ENCODE assay signal across 18 cellular contexts in the genomic region with DNA sequence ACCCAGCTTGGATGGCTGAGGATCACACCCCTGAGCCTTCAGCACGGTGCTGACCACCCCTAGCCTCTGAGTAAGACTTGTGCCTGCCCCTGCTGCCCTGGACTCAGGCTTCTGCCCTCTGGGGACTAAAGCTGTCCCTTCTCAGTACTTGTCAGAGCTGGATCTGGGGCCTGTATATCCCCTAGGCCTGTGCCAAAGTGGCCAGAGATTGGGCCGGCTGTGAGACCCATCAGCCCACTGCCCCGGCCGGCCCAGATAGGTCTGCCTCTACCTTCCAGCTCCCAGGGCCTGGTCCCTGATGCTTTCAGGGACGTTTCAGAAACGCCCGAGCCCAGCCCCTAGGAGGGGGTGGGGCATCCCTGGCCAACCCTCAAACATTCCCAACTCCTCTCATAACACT.
DNase-seq lines count a peak whose midpoint lies in the region; ATAC-seq and TF ChIP-seq lines count a peak whose summit lies in the region.
"Had no signal": no experiment of that assay in that cellular context is flagged by ENCODE, and none has a peak within 500 bp of the region (broad histone marks: within the 10 kb centered on the region; RNA-seq: fewer than 3 reads in every experiment).

No MANE protein-coding gene starts in this region.

- H3K4me1 ChIP-seq in IMR-90 (ENCODE audit: control insufficient read depth, insufficient read depth, low read length) (no peaks in the 10 kb centered on the region), thyroid gland (peaks cover 0 to 6% of the 10 kb centered on the region in 2 donors)
- H3K4me1 ChIP-seq: A549 had no signal

- H2BK20ac ChIP-seq in IMR-90 (ENCODE audit: low read depth, low read length): no peak overlapping the region

- H3K36me3 Mint-ChIP-seq in glutamatergic neuron (ENCODE audit: unreplicated experiment) (peaks cover 7% of the 10 kb centered on the region), neural crest cell (ENCODE audit: low read depth) (peaks cover 4% of the 10 kb centered on the region)

- no peak overlapping the region for H2BK5ac ChIP-seq in IMR-90 (ENCODE audit: low read depth, low read length, poor library complexity, severe bottlenecking)

- H2AK5ac ChIP-seq in IMR-90 (ENCODE audit: low read depth, low read length): no peak overlapping the region

- H3K4me3 ChIP-seq in IMR-90 (ENCODE audit: insufficient read depth, low read depth, low read length): no peak overlapping the region
- H3K4me3 ChIP-seq in thyroid gland (replicated peaks in 1 of 3): no peak overlapping the region
- H3K4me3 ChIP-seq: A549; BLaER1 treated with 17β-estradiol and CSF1 and Interleukin-3, amounts not matched to agents 10 nM and 100 nM had no signal

- H3K4me3 Mint-ChIP-seq in glutamatergic neuron (ENCODE audit: unreplicated experiment) (no peak overlapping the region), neural crest cell (no peak overlapping the region)
- H3K4me3 Mint-ChIP-seq: B cell; CD4-positive, alpha-beta T cell; CD8-positive, alpha-beta T cell had no signal

- H3K79me1 ChIP-seq in IMR-90 (ENCODE audit: low read depth in 1 of 2, low read length in 2 of 2): no peaks in the 10 kb centered on the region

- no peak overlapping the region for H2BK15ac ChIP-seq in IMR-90 (ENCODE audit: low read depth, low read length)

- TF ChIP-seq RAD21 in IMR-90 (IDR thresholded peaks at IDR 0.05; ENCODE audit: low read length): no peak

- peak overlapping the region; percentile 90 for H3K27ac Mint-ChIP-seq in glutamatergic neuron (ENCODE audit: unreplicated experiment)
- H3K27ac Mint-ChIP-seq in neural crest cell (ENCODE audit: unreplicated experiment): peak overlapping the region; percentile 60
- H3K27ac Mint-ChIP-seq: B cell; CD4-positive, alpha-beta T cell; CD8-positive, alpha-beta T cell had no signal

- no peaks in the 10 kb centered on the region for H4K20me1 ChIP-seq in IMR-90 (ENCODE audit: insufficient read depth, low read length)
- H4K20me1 ChIP-seq: BLaER1 treated with 17β-estradiol and CSF1 and Interleukin-3, amounts not matched to agents 10 nM and 100 nM had no signal

- H3K27me3 ChIP-seq in IMR-90 (ENCODE audit: control insufficient read depth, insufficient read depth, low read length) (peaks cover 4% of the 10 kb centered on the region; the same call in 1 of the 2 replicates), thyroid gland (no peaks in the 10 kb centered on the region)
- H3K27me3 ChIP-seq: BLaER1 treated with 17β-estradiol and CSF1 and Interleukin-3, amounts not matched to agents 10 nM and 100 nM had no signal

- H3K27me3 Mint-ChIP-seq in glutamatergic neuron (ENCODE audit: unreplicated experiment): peaks cover 6% of the 10 kb centered on the region
- peaks cover 11% of the 10 kb centered on the region for H3K27me3 Mint-ChIP-seq in neural crest cell (ENCODE audit: low read depth)
- H3K27me3 Mint-ChIP-seq: B cell; CD4-positive, alpha-beta T cell had no signal

- BruUV-seq in IMR-90 (replicated peaks; lab: Mats Ljungman, UMichigan): no TSS peak

- CTCF ChIA-PET in IMR-90 (lab: Yijun Ruan, JAX): no interaction called here

- intact Hi-C loops in IMR-90 (cut with micrococcal nuclease) (no loop called here), thyroid gland (cut with DNase I) (no loop called here)

- no peaks in the 10 kb centered on the region for H3K9me1 ChIP-seq in IMR-90 (ENCODE audit: insufficient read depth, low read length)

- H4K5ac ChIP-seq in IMR-90 (ENCODE audit: low read depth, low read length): no peak overlapping the region

- TF ChIP-seq POLR2A in IMR-90 (IDR thresholded peaks at IDR 0.05; ENCODE audit: low read depth, low read length): no peak
- no peak for TF ChIP-seq POLR2A in thyroid gland (IDR thresholded peaks at IDR 0.05)

- no peak overlapping the region for H3K27ac ChIP-seq in IMR-90 (ENCODE audit: insufficient read depth, low read length)
- H3K27ac ChIP-seq in thyroid gland: no peak overlapping the region
- H3K27ac ChIP-seq: 22Rv1; A549; BLaER1 treated with 17β-estradiol and CSF1 and Interleukin-3, amounts not matched to agents 10 nM and 100 nM; C4-2B had no signal

- dilution Hi-C loops in IMR-90 (cut with HindIII; ENCODE audit: low sequenced_read_pairs, unreplicated experiment): no loop called here

- H3K56ac ChIP-seq in IMR-90 (ENCODE audit: extremely low read depth, insufficient read depth, low read length): no peak overlapping the region

- POLR2A ChIA-PET in IMR-90 (lab: Charles Lee; ENCODE audit: unreplicated experiment): no interaction called here

- H2BK120ac ChIP-seq in IMR-90 (ENCODE audit: low read depth, low read length): no peak overlapping the region

- no peak overlapping the region for H3K4me2 ChIP-seq in IMR-90 (ENCODE audit: low read depth, low read length)
- H3K4me2 ChIP-seq: A549; BLaER1 treated with 17β-estradiol and CSF1 and Interleukin-3, amounts not matched to agents 10 nM and 100 nM had no signal

- H2AFZ ChIP-seq in IMR-90 (replicated peaks; ENCODE audit: low read length, poor library complexity): no peak overlapping the region

- no peak for ATAC-seq in IMR-90 (ENCODE audit: low read depth)
- ATAC-seq in SK-N-SH treated with all-trans-retinoic acid at 6 μM for 48 hours: no peak
- ATAC-seq in GM21786 (IDR thresholded peaks at IDR 0.05; ENCODE audit: unreplicated experiment): no peak
- ATAC-seq: A549; CD8-positive, alpha-beta T cell had no signal

- H3K14ac ChIP-seq in IMR-90 (replicated peaks; ENCODE audit: low read depth, low read length): no peak overlapping the region

- H4K8ac ChIP-seq in IMR-90 (ENCODE audit: low read depth in 2 of 2, low read length in 2 of 2): no peak overlapping the region

- H3K9ac ChIP-seq in IMR-90 (ENCODE audit: low read depth, low read length): no peak overlapping the region
- H3K9ac ChIP-seq: BLaER1 treated with 17β-estradiol and CSF1 and Interleukin-3, amounts not matched to agents 10 nM and 100 nM had no signal

- DNase-seq in IMR-90 (no peak), glutamatergic neuron (no peak), neural crest cell (ENCODE audit: low read depth, low spot score) (no peak), thyroid gland (no peak)
- DNase-seq: AML-193; Caco-2; Calu3; CD4-positive, alpha-beta T cell; CD8-positive, alpha-beta T cell; DMS79 treated with DMSO at 0.1 percent for 48 hours; GF-D8 had no signal

- no peak overlapping the region for H4K91ac ChIP-seq in IMR-90 (ENCODE audit: insufficient read depth, low read depth, low read length)

- H3K23ac ChIP-seq in IMR-90 (ENCODE audit: low read depth, low read length): no peak overlapping the region

- in situ Hi-C loops in IMR-90 (cut with MboI; ENCODE audit: low sequenced_read_pairs): no loop called here

- H3K9me3 ChIP-seq in IMR-90 (ENCODE audit: control insufficient read depth, insufficient read depth, low read length): no peaks in the 10 kb centered on the region
- H3K9me3 ChIP-seq in thyroid gland: no peaks in the 10 kb centered on the region
- H3K9me3 ChIP-seq: A549, Caco-2 had no signal

- H3K4me1 Mint-ChIP-seq in glutamatergic neuron (ENCODE audit: low read depth, unreplicated experiment): peaks cover 21% of the 10 kb centered on the region
- H3K4me1 Mint-ChIP-seq in neural crest cell: peaks cover 5% of the 10 kb centered on the region

- peak overlapping the region; percentile 55 for H2AK9ac ChIP-seq in IMR-90 (replicated peaks; ENCODE audit: low read depth, low read length, poor library complexity)

- H3K9me3 Mint-ChIP-seq in glutamatergic neuron (ENCODE audit: unreplicated experiment) (peaks cover 17% of the 10 kb centered on the region), neural crest cell (no peaks in the 10 kb centered on the region)
- H3K9me3 Mint-ChIP-seq: CD4-positive, alpha-beta T cell; CD8-positive, alpha-beta T cell had no signal

- whole genome bisulfite sequencing in IMR-90 (ENCODE audit: extremely low coverage in 2 of 2, insufficient read length in 1 of 2), 2 experiments: 60% methylated on average over 1 of the region's 7 CpGs; no CpG with 5 or more reads in 1 of the 2 experiments
- 67 to 83% methylated on average over 7 of the region's 7 CpGs for WGBS in thyroid gland, 2 donors

- H3K18ac ChIP-seq in IMR-90 (ENCODE audit: low read depth, low read length): no peak overlapping the region

- no peak overlapping the region for H3K4ac ChIP-seq in IMR-90 (ENCODE audit: low read depth, low read length)

- TF ChIP-seq CTCF in IMR-90 (conservative IDR thresholded peaks at IDR 0.05; ENCODE audit: low read depth, low read length) (no peak), glutamatergic neuron (IDR thresholded peaks at IDR 0.05; ENCODE audit: partially characterized antibody, unreplicated experiment) (no peak), neural crest cell (conservative IDR thresholded peaks at IDR 0.05) (no peak), thyroid gland (IDR thresholded peaks at IDR 0.05) (no peak)

- H3K36me3 ChIP-seq in IMR-90 (ENCODE audit: control insufficient read depth, insufficient read depth, low read length) (no peaks in the 10 kb centered on the region), thyroid gland (no peaks in the 10 kb centered on the region)

TF ChIP-seq in IMR-90, 13 proteins besides CTCF, POLR2A, EP300 and RAD21:
- TF ChIP-seq MAFK (IDR thresholded peaks at IDR 0.05; ENCODE audit: low read depth, low read length): no peak
- TF ChIP-seq, protein P1, sequence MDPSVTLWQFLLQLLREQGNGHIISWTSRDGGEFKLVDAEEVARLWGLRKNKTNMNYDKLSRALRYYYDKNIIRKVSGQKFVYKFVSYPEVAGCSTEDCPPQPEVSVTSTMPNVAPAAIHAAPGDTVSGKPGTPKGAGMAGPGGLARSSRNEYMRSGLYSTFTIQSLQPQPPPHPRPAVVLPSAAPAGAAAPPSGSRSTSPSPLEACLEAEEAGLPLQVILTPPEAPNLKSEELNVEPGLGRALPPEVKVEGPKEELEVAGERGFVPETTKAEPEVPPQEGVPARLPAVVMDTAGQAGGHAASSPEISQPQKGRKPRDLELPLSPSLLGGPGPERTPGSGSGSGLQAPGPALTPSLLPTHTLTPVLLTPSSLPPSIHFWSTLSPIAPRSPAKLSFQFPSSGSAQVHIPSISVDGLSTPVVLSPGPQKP (IDR thresholded peaks at IDR 0.05; ENCODE audit: borderline replicate concordance, low read depth, low read length): no peak

TF ChIP-seq in SK-N-SH treated with all-trans-retinoic acid at 6 μM for 48 hours, 23 proteins besides CTCF, POLR2A, EP300 and RAD21 (continues in another document):
- TF ChIP-seq, protein P2, sequence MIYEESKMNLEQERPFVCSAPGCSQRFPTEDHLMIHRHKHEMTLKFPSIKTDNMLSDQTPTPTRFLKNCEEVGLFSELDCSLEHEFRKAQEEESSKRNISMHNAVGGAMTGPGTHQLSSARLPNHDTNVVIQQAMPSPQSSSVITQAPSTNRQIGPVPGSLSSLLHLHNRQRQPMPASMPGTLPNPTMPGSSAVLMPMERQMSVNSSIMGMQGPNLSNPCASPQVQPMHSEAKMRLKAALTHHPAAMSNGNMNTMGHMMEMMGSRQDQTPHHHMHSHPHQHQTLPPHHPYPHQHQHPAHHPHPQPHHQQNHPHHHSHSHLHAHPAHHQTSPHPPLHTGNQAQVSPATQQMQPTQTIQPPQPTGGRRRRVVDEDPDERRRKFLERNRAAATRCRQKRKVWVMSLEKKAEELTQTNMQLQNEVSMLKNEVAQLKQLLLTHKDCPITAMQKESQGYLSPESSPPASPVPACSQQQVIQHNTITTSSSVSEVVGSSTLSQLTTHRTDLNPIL (CRISPR knock-in tag; IDR thresholded peaks at IDR 0.05; ENCODE audit: low read depth): no peak
- TF ChIP-seq ZC3H10 (CRISPR knock-in tag; IDR thresholded peaks at IDR 0.05) (no peak), BACH2 (CRISPR knock-in tag; IDR thresholded peaks at IDR 0.05; ENCODE audit: borderline replicate concordance) (no peak), ZFP30 (CRISPR knock-in tag; IDR thresholded peaks at IDR 0.05) (no peak)
